ENCODE assay signal across 8 cellular contexts in genomic region chrX:130120746-130121504, GRCh38. TPM values are rescaled to one million over a fixed set of nuclear protein-coding genes. Genes with fewer than 3 reads are reported as not detected.
DNase-seq lines count a peak whose midpoint lies in the region; ATAC-seq and TF ChIP-seq lines count a peak whose summit lies in the region.

No MANE protein-coding gene starts in this region.

- H3K36me3 ChIP-seq in cardiac muscle cell, result no peaks in the 10 kb centered on the region
- no peaks in the 10 kb centered on the region for H3K36me3 ChIP-seq in upper lobe of left lung

- H3K4me3 ChIP-seq in AG09309 (ENCODE audit: control insufficient read depth, low read depth, low read length) (peak overlapping the region; percentile 33), cardiac muscle cell (peak overlapping the region; percentile 19), upper lobe of left lung (peak overlapping the region in 3 of 4 donors; percentile 31 to 48 (median 48))

- no peaks in the 10 kb centered on the region for H3K9me3 Mint-ChIP-seq in activated naive CD4-positive, alpha-beta T cell treated with anti-CD3 and anti-CD28 coated beads, Interleukin-2, amount 50 U/mL, for 72 hours

- ATAC-seq in GM19043 (IDR thresholded peaks at IDR 0.05; ENCODE audit: low read depth, unreplicated experiment) (peak; percentile 69), HG03354 (IDR thresholded peaks at IDR 0.05; ENCODE audit: poor library complexity, severe bottlenecking, unreplicated experiment) (peak; percentile 75), upper lobe of left lung (ENCODE audit: low FRiP score in 2 of 2) (peak; percentile 74 to 92)
- peak; percentile 90 to 95 for ATAC-seq in activated naive CD4-positive, alpha-beta T cell treated with anti-CD3 and anti-CD28 coated beads, Interleukin-2, amount 50 U/mL, for 72 hours

- H3K27ac ChIP-seq in cardiac muscle cell, result no peak overlapping the region
- H3K27ac ChIP-seq in upper lobe of left lung, result peak overlapping the region; percentile 64 to 88 (median 80)

- in situ Hi-C loops in SK-MEL-5 (cut with HindIII; ENCODE audit: low pct_unique_long_range_greater_than_20kb, low sequenced_read_pairs), result no loop called here

- H3K27me3 ChIP-seq in cardiac muscle cell (no peaks in the 10 kb centered on the region), upper lobe of left lung (no peaks in the 10 kb centered on the region)

- no peaks in the 10 kb centered on the region for H3K9me3 ChIP-seq in cardiac muscle cell (ENCODE audit: low read depth)
- H3K9me3 ChIP-seq in upper lobe of left lung, result no peaks in the 10 kb centered on the region

- TF ChIP-seq CTCF in AG09309 (IDR thresholded peaks at IDR 0.05; ENCODE audit: control insufficient read depth, insufficient read depth, low read depth, low read length, missing control alignments) (peak; percentile 44), cardiac muscle cell (IDR thresholded peaks at IDR 0.05; ENCODE audit: low read depth, low read length) (peak; percentile 57), upper lobe of left lung (IDR thresholded peaks at IDR 0.05) (peak; percentile 63 to 94 (median 88))

- no peaks in the 10 kb centered on the region for H3K4me1 ChIP-seq in cardiac muscle cell (ENCODE audit: low read depth)
- H3K4me1 ChIP-seq in upper lobe of left lung, result peaks cover 0 to 19% (median 13%) of the 10 kb centered on the region in 4 donors

- H3K36me3 Mint-ChIP-seq in activated naive CD4-positive, alpha-beta T cell treated with anti-CD3 and anti-CD28 coated beads, Interleukin-2, amount 50 U/mL, for 72 hours, result no peaks in the 10 kb centered on the region

- 3 to 31% methylated on average over 23 to 33 of the region's 58 CpGs for WGBS in upper lobe of left lung, 2 donors

- TF ChIP-seq EP300 in upper lobe of left lung (IDR thresholded peaks at IDR 0.05), result no peak

- peak overlapping the region in 1 of 2 donors; percentile 96 for H3K27ac Mint-ChIP-seq in activated naive CD4-positive, alpha-beta T cell treated with anti-CD3 and anti-CD28 coated beads, Interleukin-2, amount 50 U/mL, for 72 hours

- TF ChIP-seq POLR2A in upper lobe of left lung (IDR thresholded peaks at IDR 0.05), result peak in 1 of 4 donors; percentile 26

- DNase-seq in AG09309 (ENCODE audit: low read depth) (peak; percentile 32), SK-MEL-5 (ENCODE audit: low read depth, low spot score) (peak; percentile 53), cardiac muscle cell (ENCODE audit: low read depth in 1 of 2, low spot score in 1 of 2) (peak; percentile 71 to 79), pons (ENCODE audit: low spot score) (peak; percentile 23), upper lobe of left lung (peak; percentile 78 to 95)
- DNase-seq in activated naive CD4-positive, alpha-beta T cell treated with anti-CD3 and anti-CD28 coated beads, Interleukin-2, amount 50 U/mL, for 72 hours (ENCODE audit: low spot score in 2 of 2), result peak; percentile 73

RNA-seq across cellular contexts. Expression of gene ELF4, which starts 10.6 kb away (rescaled TPM):
- total RNA-seq in SK-MEL-5 (2014; rRNA removed; shearing (Covaris generic)), result 4.9 and 5.5 TPM in 2 replicates
- polyA plus RNA-seq in SK-MEL-5 (2015; cell fraction: cytosol; rRNA removed), result 9.2 and 14.4 TPM in 2 replicates
- 2.9 and 4.2 TPM in 2 replicates for polyA plus RNA-seq in SK-MEL-5 (2015; cell fraction: nucleus; rRNA removed)
- total RNA-seq in activated naive CD4-positive, alpha-beta T cell treated with anti-CD3 and anti-CD28 coated beads, Interleukin-2, amount 50 U/mL, for 72 hours, result 10 to 100 TPM; 21.6 to 25.4 TPM
- 1.8 and 1.9 TPM in 2 replicates for total RNA-seq in cardiac muscle cell
- polyA plus RNA-seq in cardiac muscle cell, result 0.88 and 1.3 TPM in 2 replicates
- total RNA-seq in upper lobe of left lung, result 10 to 100 TPM; 13.6 to 31.0 (median 21.9) TPM

RNA-seq across cellular contexts. Expression of gene AIFM1, which starts 44.7 kb away (rescaled TPM):
- total RNA-seq in SK-MEL-5 (2014; rRNA removed; shearing (Covaris generic)), result 71.0 and 77.5 TPM in 2 replicates
- polyA plus RNA-seq in SK-MEL-5 (2015; cell fraction: cytosol; rRNA removed), result 77.6 and 89.2 TPM in 2 replicates
- 30.2 and 43.9 TPM in 2 replicates for polyA plus RNA-seq in SK-MEL-5 (2015; cell fraction: nucleus; rRNA removed)
- 10 to 100 TPM; 57.9 to 66.5 TPM for total RNA-seq in activated naive CD4-positive, alpha-beta T cell treated with anti-CD3 and anti-CD28 coated beads, Interleukin-2, amount 50 U/mL, for 72 hours
- total RNA-seq in cardiac muscle cell (53.6 and 69.0 TPM in 2 replicates), upper lobe of left lung (10 to 100 TPM; 14.1 to 29.5 (median 21.9) TPM)
- polyA plus RNA-seq in cardiac muscle cell, result 126 and 184 TPM in 2 replicates

RNA-seq across cellular contexts. Expression of gene RAB33A, which starts 50.8 kb away (rescaled TPM):
- total RNA-seq in SK-MEL-5 (2014; rRNA removed; shearing (Covaris generic)), result 0.18 TPM in 1 of 2 replicates, not detected in the other
- not detected in 2 replicates for polyA plus RNA-seq in SK-MEL-5 (2015; cell fraction: cytosol; rRNA removed)
- not detected in 2 replicates for polyA plus RNA-seq in SK-MEL-5 (2015; cell fraction: nucleus; rRNA removed)
- 10 to 100 TPM; 22.8 to 34.8 TPM for total RNA-seq in activated naive CD4-positive, alpha-beta T cell treated with anti-CD3 and anti-CD28 coated beads, Interleukin-2, amount 50 U/mL, for 72 hours
- total RNA-seq in cardiac muscle cell (2.8 and 8.9 TPM in 2 replicates), upper lobe of left lung (1 to 10 TPM in 1 of 6 donors, under 1 TPM in 3, not detected in 2; 0.29 to 1.1 (median 0.75) TPM)
- 1.9 and 7.2 TPM in 2 replicates for polyA plus RNA-seq in cardiac muscle cell

Comparison
In these comparisons a context has a peak if more than half of its experiments do, and no peak if none do; other contexts are left out.
1. DNase-seq: peak in every context shown above with its lines; median percentile 86 in upper lobe of left lung; 75 in cardiac muscle cell; 73 in activated naive CD4-positive, alpha-beta T cell treated with anti-CD3 and anti-CD28 coated beads, Interleukin-2, amount 50 U/mL, for 72 hours; 53 in SK-MEL-5; 32 in AG09309; 23 in pons.